8 cellular contexts compared by ENCODE assay signal in genomic region chrX:7926914-7927258, GRCh38. TPM values are rescaled to one million over a fixed set of nuclear protein-coding genes. Genes with fewer than 3 reads are reported as not detected.
DNase-seq lines count a peak whose midpoint lies in the region; ATAC-seq and TF ChIP-seq lines count a peak whose summit lies in the region.

No MANE protein-coding gene starts in this region.

- DNase-seq in Calu3 (no peak), caudate nucleus (lab: John Stamatoyannopoulos, UW) (peak in 2 of 61 donors; percentile 38 to 60), NCI-H2196 treated with DMSO at 0.1 percent for 48 hours (lab: John Stamatoyannopoulos, UW; ENCODE audit: unreplicated experiment) (no peak), amniotic stem cell (lab: John Stamatoyannopoulos, UW) (no peak), NCI-H774 (lab: John Stamatoyannopoulos, UW) (no peak)

- H3K4me1 ChIP-seq in mucosa of stomach (ENCODE audit: control insufficient read depth, insufficient read depth, low read length): no peaks in the 10 kb centered on the region

- TF ChIP-seq CTCF in Calu3 (IDR thresholded peaks at IDR 0.05; ENCODE audit: unreplicated experiment): no peak

- peak overlapping the region; percentile 76 for H3K9ac ChIP-seq in mucosa of stomach (ENCODE audit: low read length)

- no peaks in the 10 kb centered on the region for H3K4me1 Mint-ChIP-seq in Calu3 (ENCODE audit: low read depth, unreplicated experiment)

- H3K4me3 ChIP-seq in mucosa of stomach (ENCODE audit: low read length): peak overlapping the region; percentile 46

- ATAC-seq in HG03175 (IDR thresholded peaks at IDR 0.05; ENCODE audit: unreplicated experiment): peak; percentile 50
- ATAC-seq in activated CD4-positive, CD25-positive, alpha-beta regulatory T cell treated with anti-CD3 and anti-CD28 coated beads, Interleukin-2, amount 50 U/mL, for 24 hours: no peak

- no peaks in the 10 kb centered on the region for H3K27me3 ChIP-seq in mucosa of stomach (ENCODE audit: control insufficient read depth, insufficient read depth, low read length)

- peaks cover 9% of the 10 kb centered on the region for H3K36me3 Mint-ChIP-seq in Calu3 (ENCODE audit: insufficient read depth, unreplicated experiment)

- peak overlapping the region; percentile 73 for H3K4me3 Mint-ChIP-seq in Calu3 (ENCODE audit: low read depth, unreplicated experiment)

- CTCF ChIA-PET in Calu3 (lab: Charles Lee): no interaction called here

- H3K27ac Mint-ChIP-seq in Calu3 (ENCODE audit: unreplicated experiment): peak overlapping the region; percentile 81

- no TSS peak for BruUV-seq in Calu3 (replicated peaks; lab: Mats Ljungman, UMichigan)

- no peaks in the 10 kb centered on the region for H3K36me3 ChIP-seq in mucosa of stomach (ENCODE audit: control insufficient read depth, insufficient read depth, low read length)

- no peaks in the 10 kb centered on the region for H3K27me3 Mint-ChIP-seq in Calu3 (ENCODE audit: unreplicated experiment)

- intact Hi-C loops in Calu3 (cut with micrococcal nuclease; ENCODE audit: unreplicated experiment): loop anchor here (10.0 kb wide), 1 partner anchor 1902 kb away; no protein-coding TSS in a partner anchor

- H3K9me3 Mint-ChIP-seq in Calu3 (ENCODE audit: low read depth, unreplicated experiment): no peaks in the 10 kb centered on the region

- H3K9me3 ChIP-seq in mucosa of stomach (ENCODE audit: control insufficient read depth, low read length): no peaks in the 10 kb centered on the region

- peak overlapping the region; percentile 60 for H3K27ac ChIP-seq in caudate nucleus (ENCODE audit: low read depth, low read length)

RNA-seq across cellular contexts. Expression of gene PNPLA4, which starts 0.3 kb away (rescaled TPM):
- total RNA-seq in Calu3 (2022): 13.7 and 14.8 TPM in 2 replicates
